8 cellular contexts compared by ENCODE assay signal in genomic region chr19:38387550-38388309, GRCh38.
DNase-seq lines count a peak whose midpoint lies in the region; ATAC-seq, FAIRE-seq and TF ChIP-seq lines count a peak whose summit lies in the region.

TSS of gene GGN (minus strand) at chr19:38388034. CDS start at chr19:38387261, 773 bp downstream.

- ATAC-seq in HG02759 (IDR thresholded peaks at IDR 0.05; ENCODE audit: unreplicated experiment) (peak; percentile 58), HG02840 (IDR thresholded peaks at IDR 0.05; ENCODE audit: low FRiP score, unreplicated experiment) (no peak)

- peak within 1 kb of the TSS; percentile 57 for H3K27ac ChIP-seq in cingulate gyrus (ENCODE audit: low read depth, low read length)

- DNase-seq in D721Med (ENCODE audit: insufficient read length, low spot score) = peak; percentile 97
- DNase-seq in NCI-H446 (lab: John Stamatoyannopoulos, UW) = peak; percentile 91 to 95
- DNase-seq in activated CD4-positive, alpha-beta T cell treated with anti-CD3 and anti-CD28 coated beads for 48 hours = peak; percentile 93
- peak; percentile 91 for DNase-seq in kidney tubule cell (ENCODE audit: low spot score)
- peak; percentile 87 for DNase-seq in stimulated activated CD4-positive, alpha-beta T cell treated with anti-CD3 and anti-CD28 coated beads, Interleukin-15, amount 100 ng/mL, for 24 hours

- FAIRE-seq in D721Med (lab: Jason Lieb, UNC) = no peak

- no peak for TF ChIP-seq CTCF in D721Med (IDR thresholded peaks at IDR 0.05; ENCODE audit: insufficient read depth, missing control alignments)
